In genomic region chr5:94707359-94707758, GRCh38 we compare ENCODE assay signal across 14 cellular contexts.
DNase-seq lines count a peak whose midpoint lies in the region; ATAC-seq, FAIRE-seq and TF ChIP-seq lines count a peak whose summit lies in the region.
"Had no signal": no experiment of that assay in that cellular context is flagged by ENCODE, and none has a peak within 500 bp of the region (broad histone marks: within the 10 kb centered on the region; RNA-seq: fewer than 3 reads in every experiment).

No MANE protein-coding gene starts in this region.

- peak; percentile 49 for FAIRE-seq in GM19239 (lab: Jason Lieb, UNC)

- no peak overlapping the region for H3K27ac Mint-ChIP-seq in T-helper 17 cell
- H3K27ac Mint-ChIP-seq in progenitor cell of endocrine pancreas = peak overlapping the region; percentile 92
- H3K27ac Mint-ChIP-seq: activated T-cell treated with anti-CD3 and anti-CD28 coated beads, Interleukin-2, amount 50 U/mL, for 24 hours; CD4-positive, alpha-beta T cell; HFFc6 had no signal

- no peaks in the 10 kb centered on the region for H4K20me1 ChIP-seq in KMS-11 (ENCODE audit: insufficient read depth)

- peak overlapping the region; percentile 47 for H3K27ac ChIP-seq in KMS-11
- no peak overlapping the region for H3K27ac ChIP-seq in heart left ventricle
- H3K27ac ChIP-seq: foreskin keratinocyte had no signal

- H3K9me3 ChIP-seq in T-helper 17 cell (ENCODE audit: control insufficient read depth, low read length, poor library complexity, severe bottlenecking) (no peaks in the 10 kb centered on the region), heart left ventricle (no peaks in the 10 kb centered on the region)

- peaks cover 62% of the 10 kb centered on the region for H3K4me1 ChIP-seq in KMS-11 (ENCODE audit: low read depth, poor library complexity, severe bottlenecking)
- H3K4me1 ChIP-seq in heart left ventricle = no peaks in the 10 kb centered on the region

- H3K27me3 ChIP-seq in KMS-11 (ENCODE audit: insufficient read depth, low read depth) (no peaks in the 10 kb centered on the region), heart left ventricle (no peaks in the 10 kb centered on the region)
- H3K27me3 ChIP-seq: foreskin keratinocyte had no signal

- H3K27me3 Mint-ChIP-seq in T-helper 17 cell (no peaks in the 10 kb centered on the region), progenitor cell of endocrine pancreas (no peaks in the 10 kb centered on the region)
- H3K27me3 Mint-ChIP-seq: activated T-cell treated with anti-CD3 and anti-CD28 coated beads, Interleukin-2, amount 50 U/mL, for 24 hours; CD4-positive, alpha-beta T cell; naive B cell had no signal

- DNase-seq in GM19239 (ENCODE audit: insufficient read length, low spot score) (no peak), T-helper 17 cell (no peak), progenitor cell of endocrine pancreas (ENCODE audit: low spot score, unreplicated experiment) (no peak), heart left ventricle (no peak), Right ventricle myocardium inferior (ENCODE audit: missing footprints) (no peak)
- DNase-seq: activated CD4-positive, alpha-beta T cell treated with anti-CD3 and anti-CD28 coated beads for 1 hour; activated T-cell treated with anti-CD3 and anti-CD28 coated beads, Interleukin-2, amount 50 U/mL, for 24 hours; CD4-positive, alpha-beta T cell; foreskin keratinocyte; HFFc6; islet precursor cell; naive B cell had no signal

- TF ChIP-seq CTCF in KMS-11 (conservative IDR thresholded peaks at IDR 0.05; ENCODE audit: low read depth, low read length) (no peak), progenitor cell of endocrine pancreas (IDR thresholded peaks at IDR 0.05; ENCODE audit: unreplicated experiment) (no peak), heart left ventricle (IDR thresholded peaks at IDR 0.05) (no peak)

- no peaks in the 10 kb centered on the region for H3K79me2 ChIP-seq in KMS-11 (ENCODE audit: insufficient read depth, low read depth)

- peak overlapping the region; percentile 65 for H3K4me2 ChIP-seq in KMS-11

- H3K9ac ChIP-seq in KMS-11 = no peak overlapping the region

- H3K4me3 ChIP-seq in KMS-11 (IDR thresholded peaks at IDR 0.05; ENCODE audit: insufficient read depth, low read depth, low read length) = no peak overlapping the region
- H3K4me3 ChIP-seq in heart left ventricle = no peak overlapping the region

- H3K36me3 ChIP-seq in KMS-11 (ENCODE audit: insufficient read depth) (no peaks in the 10 kb centered on the region), heart left ventricle (peaks cover 0 to 47% (median 31%) of the 10 kb centered on the region in 9 donors)

- intact Hi-C loops in heart left ventricle (cut with DNase I) (no loop called here), Right ventricle myocardium inferior (cut with DNase I) (no loop called here)

- peak overlapping the region; percentile 28 for H3K4me3 Mint-ChIP-seq in T-helper 17 cell
- peak overlapping the region; percentile 18 for H3K4me3 Mint-ChIP-seq in progenitor cell of endocrine pancreas (ENCODE audit: low read depth)
- H3K4me3 Mint-ChIP-seq: activated T-cell treated with anti-CD3 and anti-CD28 coated beads, Interleukin-2, amount 50 U/mL, for 24 hours; CD4-positive, alpha-beta T cell; HFFc6 had no signal

- ATAC-seq in T-helper 17 cell (no peak), heart left ventricle (no peak), Right ventricle myocardium inferior (no peak), HG03108 (IDR thresholded peaks at IDR 0.05; ENCODE audit: unreplicated experiment) (no peak)
- ATAC-seq: foreskin keratinocyte had no signal

- H2AFZ ChIP-seq in KMS-11 (ENCODE audit: low read depth) = no peak overlapping the region

- WGBS in heart left ventricle, 4 donors = 48 to 64% (median 62%) methylated on average over 2 of the region's 2 CpGs

- TF ChIP-seq POLR2A in heart left ventricle (IDR thresholded peaks at IDR 0.05) = no peak

- H3K9me3 Mint-ChIP-seq in progenitor cell of endocrine pancreas (ENCODE audit: low read depth) = no peaks in the 10 kb centered on the region
- H3K9me3 Mint-ChIP-seq: activated T-cell treated with anti-CD3 and anti-CD28 coated beads, Interleukin-2, amount 50 U/mL, for 24 hours; CD4-positive, alpha-beta T cell; HFFc6; naive B cell had no signal

- H3K36me3 Mint-ChIP-seq in T-helper 17 cell (ENCODE audit: low read depth) (peaks cover 9% of the 10 kb centered on the region), progenitor cell of endocrine pancreas (ENCODE audit: insufficient read depth) (peaks cover 9% of the 10 kb centered on the region)

- no peaks in the 10 kb centered on the region for H3K4me1 Mint-ChIP-seq in T-helper 17 cell
- H3K4me1 Mint-ChIP-seq in progenitor cell of endocrine pancreas (ENCODE audit: low read depth) = peaks cover 38% of the 10 kb centered on the region
